7 cellular contexts compared by ENCODE assay signal in the genomic region with DNA sequence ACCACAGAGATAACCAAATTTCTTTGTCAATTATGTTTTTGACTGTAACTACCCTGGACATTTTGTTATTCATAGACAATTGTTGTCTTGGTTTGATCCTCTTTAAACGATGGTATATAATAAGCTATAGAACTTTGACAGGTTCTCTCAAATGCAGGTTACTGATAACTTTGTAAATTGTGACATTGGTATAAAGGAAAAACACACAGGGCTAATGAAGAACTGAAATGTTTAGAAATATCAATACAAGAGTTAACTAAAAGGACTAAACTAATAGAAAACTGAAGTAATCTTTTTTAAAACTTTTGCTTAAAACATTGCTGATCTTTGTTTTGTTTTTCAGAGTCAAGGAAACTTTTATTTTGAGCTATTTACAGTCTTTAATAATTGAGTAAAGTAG.
"Had no signal": no experiment of that assay in that cellular context is flagged by ENCODE, and none has a peak within 500 bp of the region (broad histone marks: within the 10 kb centered on the region; RNA-seq: fewer than 3 reads in every experiment).

No MANE protein-coding gene starts in this region.

- FAIRE-seq: HepG2 had no signal

- ATAC-seq: HCT116, HepG2 had no signal

- DNase-seq: GM23248, GOT3, H7, Karpas-422, KBM-7 had no signal
